ENCODE assay signal across 1 cellular context in genomic region chr11:19769820-19770219, GRCh38.
TF ChIP-seq lines count a peak whose summit lies in the region.

No MANE protein-coding gene starts in this region.

TF ChIP-seq in GM12878, 131 proteins besides CTCF, POLR2A, EP300 and RAD21 (continued from another document):
- TF ChIP-seq PAX5 (IDR thresholded peaks at IDR 0.05; ENCODE audit: borderline replicate concordance, low read depth, low read length) (0 out of 2 replicates have a peak, but pooled peaks have one; percentile 34), MLLT1 (IDR thresholded peaks at IDR 0.05) (peak; percentile 87), PAX8 (IDR thresholded peaks at IDR 0.05) (no peak), IRF4 (IDR thresholded peaks at IDR 0.05; ENCODE audit: low read depth, low read length) (no peak), JUND (IDR thresholded peaks at IDR 0.05; ENCODE audit: low read depth, low read length) (no peak), ZSCAN29 (IDR thresholded peaks at IDR 0.05) (no peak), EZH2 (IDR thresholded peaks at IDR 0.05; ENCODE audit: borderline replicate concordance, control insufficient read depth, low read depth, low read length) (no peak), MTA2 (IDR thresholded peaks at IDR 0.05; ENCODE audit: low read depth) (peak; percentile 64; the same call in 1 of the 2 replicates), ZNF384 (IDR thresholded peaks at IDR 0.05; ENCODE audit: borderline replicate concordance, low read depth, low read length) (no peak), TCF7 (IDR thresholded peaks at IDR 0.05; ENCODE audit: borderline replicate concordance) (no peak), ZBTB4 (CRISPR knock-in tag; IDR thresholded peaks at IDR 0.05) (no peak), NFYA (IDR thresholded peaks at IDR 0.05; ENCODE audit: borderline replicate concordance, low read depth, low read length) (no peak)
